ENCODE assay signal across 12 cellular contexts in the genomic region with DNA sequence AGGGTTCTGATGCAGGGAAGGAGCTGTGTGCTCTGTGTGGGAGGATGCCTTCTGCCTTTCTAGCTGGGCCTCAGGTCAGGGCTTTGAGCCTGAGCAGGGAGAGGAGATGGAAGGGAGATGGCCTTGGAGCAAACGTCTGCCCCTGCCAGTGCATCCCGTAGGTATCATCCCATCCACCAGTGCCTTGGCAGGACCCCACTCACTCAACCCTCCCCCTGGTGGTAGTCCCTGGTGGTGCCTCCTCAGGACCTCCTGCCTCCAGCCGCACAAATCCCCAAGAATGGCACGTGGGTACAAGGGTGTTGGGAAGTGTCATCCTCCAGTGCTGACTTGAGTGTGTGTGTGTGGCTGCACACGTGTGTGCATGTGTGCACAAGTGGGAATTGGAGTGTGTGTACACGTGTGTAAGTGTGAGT. TPM values are rescaled to one million over a fixed set of nuclear protein-coding genes. Genes with fewer than 3 reads are reported as not detected.
A peak's percentile ranks its signal among the peaks of the same experiment; 100 is the strongest.
DNase-seq lines count a peak whose midpoint lies in the region; ATAC-seq and TF ChIP-seq lines count a peak whose summit lies in the region.
"Had no signal": no experiment of that assay in that cellular context is flagged by ENCODE, and none has a peak within 500 bp of the region (broad histone marks: within the 10 kb centered on the region; RNA-seq: fewer than 3 reads in every experiment).

No MANE protein-coding gene starts in this region.

- peak; percentile 52 for ATAC-seq in Panc1
- ATAC-seq in stimulated activated naive CD8-positive, alpha-beta T cell treated with anti-CD3 and anti-CD28 coated beads, Interleukin-15, amount 100 ng/mL, for 72 hours: peak; percentile 24

- H3K36me3 ChIP-seq in Panc1 (ENCODE audit: control insufficient read depth, insufficient read depth, low read length): no peaks in the 10 kb centered on the region
- H3K36me3 ChIP-seq in fibroblast of lung (ENCODE audit: control insufficient read depth, insufficient read depth, low read length): no peaks in the 10 kb centered on the region

- no peaks in the 10 kb centered on the region for H4K20me1 ChIP-seq in fibroblast of lung (ENCODE audit: control insufficient read depth, extremely low read depth, insufficient read depth, low read length)

- no peaks in the 10 kb centered on the region for H3K27me3 Mint-ChIP-seq in activated naive CD8-positive, alpha-beta T cell
- no peaks in the 10 kb centered on the region for H3K27me3 Mint-ChIP-seq in activated naive CD8-positive, alpha-beta T cell treated with anti-CD3 and anti-CD28 coated beads for 36 hours
- no peaks in the 10 kb centered on the region for H3K27me3 Mint-ChIP-seq in stimulated activated naive CD8-positive, alpha-beta T cell treated with anti-CD3 and anti-CD28 coated beads, Interleukin-15, amount 100 ng/mL, for 72 hours

- intact Hi-C loops in Panc1 (cut with micrococcal nuclease; ENCODE audit: unreplicated experiment): no loop called here

- H3K9me3 Mint-ChIP-seq in activated naive CD8-positive, alpha-beta T cell (ENCODE audit: low read depth): no peaks in the 10 kb centered on the region
- no peaks in the 10 kb centered on the region for H3K9me3 Mint-ChIP-seq in activated naive CD8-positive, alpha-beta T cell treated with anti-CD3 and anti-CD28 coated beads for 36 hours
- no peaks in the 10 kb centered on the region for H3K9me3 Mint-ChIP-seq in stimulated activated naive CD8-positive, alpha-beta T cell treated with anti-CD3 and anti-CD28 coated beads, Interleukin-15, amount 100 ng/mL, for 72 hours

- DNase-seq in activated naive CD8-positive, alpha-beta T cell treated with anti-CD3 and anti-CD28 coated beads for 36 hours: no peak
- DNase-seq in Panc1 (ENCODE audit: low read depth, low spot score) (no peak), fibroblast of lung (ENCODE audit: low read depth in 2 of 2) (no peak), amniotic stem cell (lab: John Stamatoyannopoulos, UW) (no peak), NCI-H1436 treated with DMSO at 0.1 percent for 48 hours (lab: John Stamatoyannopoulos, UW) (no peak)
- no peak for DNase-seq in stimulated activated naive CD8-positive, alpha-beta T cell treated with anti-CD3 and anti-CD28 coated beads, Interleukin-15, amount 100 ng/mL, for 72 hours
- DNase-seq in activated CD8-positive, alpha-beta memory T cell treated with anti-CD3 and anti-CD28 coated beads for 24 hours: no peak
- DNase-seq: effector CD4-positive, alpha-beta T cell; left cardiac atrium had no signal

- CTCF ChIA-PET in Panc1 (lab: Charles Lee): no interaction called here

- peaks cover 5% of the 10 kb centered on the region; the same call in 1 of the 2 replicates for H3K27me3 ChIP-seq in Panc1 (ENCODE audit: control insufficient read depth, insufficient read depth, low read length)
- peaks cover 11% of the 10 kb centered on the region for H3K27me3 ChIP-seq in fibroblast of lung (ENCODE audit: control insufficient read depth, insufficient read depth, low read length)

- H3K27ac ChIP-seq in Panc1 (ENCODE audit: low read length): no peak overlapping the region
- H3K27ac ChIP-seq in fibroblast of lung (ENCODE audit: insufficient read depth, low read length): no peak overlapping the region
- H3K27ac ChIP-seq: skin epidermis had no signal

- no peak overlapping the region for H3K9ac ChIP-seq in fibroblast of lung (ENCODE audit: insufficient read depth, low read length)

- H3K9me3 ChIP-seq in Panc1 (ENCODE audit: control insufficient read depth, insufficient read depth, low read depth, low read length) (no peaks in the 10 kb centered on the region), fibroblast of lung (ENCODE audit: control insufficient read depth, insufficient read depth, low read depth, low read length) (no peaks in the 10 kb centered on the region)

- H2AFZ ChIP-seq in fibroblast of lung (ENCODE audit: low read length): no peak overlapping the region

- H3K4me1 Mint-ChIP-seq in activated naive CD8-positive, alpha-beta T cell (ENCODE audit: low read depth): peaks cover 67% of the 10 kb centered on the region
- H3K4me1 Mint-ChIP-seq in activated naive CD8-positive, alpha-beta T cell treated with anti-CD3 and anti-CD28 coated beads for 36 hours: peaks cover 52% of the 10 kb centered on the region
- peaks cover 63% of the 10 kb centered on the region for H3K4me1 Mint-ChIP-seq in stimulated activated naive CD8-positive, alpha-beta T cell treated with anti-CD3 and anti-CD28 coated beads, Interleukin-15, amount 100 ng/mL, for 72 hours

- H3K4me3 ChIP-seq in Panc1 (ENCODE audit: low read depth in 2 of 2, low read length in 2 of 2) (no peak overlapping the region), fibroblast of lung (replicated peaks in 1 of 4; ENCODE audit: control extremely low read depth in 1 of 4, insufficient read depth in 1 of 4, low read depth in 3 of 4, low read length in 4 of 4) (no peak overlapping the region)
- H3K4me3 ChIP-seq: skin epidermis had no signal

- in situ Hi-C loops in Panc1 (cut with HindIII; ENCODE audit: low pct_unique_long_range_greater_than_20kb, low sequenced_read_pairs): no loop called here

- TF ChIP-seq CTCF in Panc1 (IDR thresholded peaks at IDR 0.05) (no peak; the same call in 1 of the 2 replicates), fibroblast of lung (conservative IDR thresholded peaks at IDR 0.05 in 1 of 2, IDR thresholded peaks at IDR 0.05 in 1 of 2; ENCODE audit: low read depth in 1 of 2, low read length in 2 of 2) (peak; percentile 25 to 30)

- H3K27ac Mint-ChIP-seq in activated naive CD8-positive, alpha-beta T cell: peak overlapping the region; percentile 59
- no peak overlapping the region for H3K27ac Mint-ChIP-seq in activated naive CD8-positive, alpha-beta T cell treated with anti-CD3 and anti-CD28 coated beads for 36 hours
- H3K27ac Mint-ChIP-seq in stimulated activated naive CD8-positive, alpha-beta T cell treated with anti-CD3 and anti-CD28 coated beads, Interleukin-15, amount 100 ng/mL, for 72 hours: peak overlapping the region in 1 of 2 donors; percentile 75

- no TSS peak for BruUV-seq in Panc1 (replicated peaks; lab: Mats Ljungman, UMichigan)

- H3K79me2 ChIP-seq in fibroblast of lung (ENCODE audit: control insufficient read depth, insufficient read depth, low read length): no peaks in the 10 kb centered on the region

- POLR2A ChIA-PET in Panc1 (lab: Charles Lee): no interaction called here

- H3K4me2 ChIP-seq in fibroblast of lung (ENCODE audit: extremely low read depth, insufficient read depth, low read length): no peak overlapping the region

- H3K4me3 Mint-ChIP-seq in activated naive CD8-positive, alpha-beta T cell: no peak overlapping the region
- no peak overlapping the region for H3K4me3 Mint-ChIP-seq in activated naive CD8-positive, alpha-beta T cell treated with anti-CD3 and anti-CD28 coated beads for 36 hours
- H3K4me3 Mint-ChIP-seq in stimulated activated naive CD8-positive, alpha-beta T cell treated with anti-CD3 and anti-CD28 coated beads, Interleukin-15, amount 100 ng/mL, for 72 hours: no peak overlapping the region

- H3K36me3 Mint-ChIP-seq in activated naive CD8-positive, alpha-beta T cell: peaks cover 2% of the 10 kb centered on the region
- H3K36me3 Mint-ChIP-seq in activated naive CD8-positive, alpha-beta T cell treated with anti-CD3 and anti-CD28 coated beads for 36 hours: peaks cover 9% of the 10 kb centered on the region

- H3K4me1 ChIP-seq in Panc1 (ENCODE audit: control insufficient read depth, insufficient read depth, low read length): no peaks in the 10 kb centered on the region
- H3K4me1 ChIP-seq in fibroblast of lung (ENCODE audit: control insufficient read depth, extremely low read depth, insufficient read depth, low read length): no peaks in the 10 kb centered on the region

RNA-seq across cellular contexts. Expression of gene MICB, which starts 23.1 kb away (rescaled TPM):
- total RNA-seq in activated naive CD8-positive, alpha-beta T cell treated with anti-CD3 and anti-CD28 coated beads for 36 hours: 10 to 100 TPM; 17.7 to 18.5 TPM
- 72.1 TPM for total RNA-seq in Panc1 (2021; ENCODE audit: unreplicated experiment)
- 53.1 TPM for polyA plus RNA-seq in Panc1 (2012; ENCODE audit: insufficient read length)
- 6.2 and 17.2 TPM in 2 replicates for total RNA-seq in fibroblast of lung
- polyA plus RNA-seq in fibroblast of lung: 18.6 and 19.2 TPM in 2 replicates
- 9.9 and 10.6 TPM in 2 replicates for polyA plus RNA-seq in fibroblast of lung (2012)
- polyA minus RNA-seq in fibroblast of lung (ENCODE audit: low replicate concordance): 19.0 and 20.3 TPM in 2 replicates

RNA-seq across cellular contexts. Expression of gene MCCD1, which starts 53.9 kb away (rescaled TPM):
- not detected for total RNA-seq in activated naive CD8-positive, alpha-beta T cell treated with anti-CD3 and anti-CD28 coated beads for 36 hours
- total RNA-seq in Panc1 (2021; ENCODE audit: unreplicated experiment) (not detected), fibroblast of lung (not detected in 2 replicates)
- polyA plus RNA-seq in Panc1 (2012; ENCODE audit: insufficient read length): 0.23 TPM
- polyA plus RNA-seq in fibroblast of lung: not detected in 2 replicates
- polyA plus RNA-seq in fibroblast of lung (2012): not detected in 2 replicates
- not detected in 2 replicates for polyA minus RNA-seq in fibroblast of lung (ENCODE audit: low replicate concordance)
- total RNA-seq: left cardiac atrium, M059J had no signal
